In genomic region chr3:22937536-22937935, GRCh38 we compare ENCODE assay signal across 22 cellular contexts.
DNase-seq lines count a peak whose midpoint lies in the region; FAIRE-seq and TF ChIP-seq lines count a peak whose summit lies in the region.
"Had no signal": no experiment of that assay in that cellular context is flagged by ENCODE, and none has a peak within 500 bp of the region (broad histone marks: within the 10 kb centered on the region; RNA-seq: fewer than 3 reads in every experiment).

No MANE protein-coding gene starts in this region.

- H3K4me1 Mint-ChIP-seq in Caco-2 (ENCODE audit: low read depth, unreplicated experiment) (no peaks in the 10 kb centered on the region), immature natural killer cell (no peaks in the 10 kb centered on the region)

- H3K79me2 ChIP-seq in Loucy (ENCODE audit: insufficient read depth, low read length) (no peaks in the 10 kb centered on the region), osteoblast (ENCODE audit: insufficient read depth, low read length) (no peaks in the 10 kb centered on the region)

- no peak overlapping the region for H3K4me3 Mint-ChIP-seq in Caco-2 (ENCODE audit: unreplicated experiment)
- H3K4me3 Mint-ChIP-seq in immature natural killer cell: no peak overlapping the region
- H3K4me3 Mint-ChIP-seq: CD4-positive, alpha-beta T cell had no signal

- H2AFZ ChIP-seq in Loucy (ENCODE audit: low read length) (0 out of 2 replicates have a peak overlapping the region, but pooled peaks have one; percentile 19), osteoblast (ENCODE audit: low read length) (no peak overlapping the region)

- H3K27me3 Mint-ChIP-seq in Caco-2 (ENCODE audit: insufficient read depth, unreplicated experiment) (no peaks in the 10 kb centered on the region), immature natural killer cell (ENCODE audit: low read depth in 3 of 3) (no peaks in the 10 kb centered on the region)
- H3K27me3 Mint-ChIP-seq: CD4-positive, alpha-beta T cell had no signal

- peak; percentile 76 for FAIRE-seq in endometrium (lab: Jason Lieb, UNC)
- FAIRE-seq: G401.6 had no signal

- peak; percentile 19 for DNase-seq in hepatic stellate cell (ENCODE audit: low spot score)
- peak; percentile 56 for DNase-seq in osteoblast (ENCODE audit: insufficient read length, low spot score, missing footprints)
- no peak for DNase-seq in Caco-2
- no peak for DNase-seq in NCI-H2081 treated with DMSO at 0.1 percent for 48 hours (lab: John Stamatoyannopoulos, UW)
- DNase-seq in stimulated activated CD4-positive, alpha-beta T cell treated with anti-CD3 and anti-CD28 coated beads, Interleukin-15, amount 100 ng/mL, for 24 hours: no peak
- DNase-seq in immature natural killer cell: no peak
- DNase-seq: CD4-positive, alpha-beta T cell; DMS53; GOT3; NCI-H1105 treated with DMSO at 0.1 percent for 48 hours; NCI-H146; NCI-H1930; NCI-H446; NCI-H524 treated with DMSO at 0.1 percent for 48 hours; NCI-H774; PC-3; SK-N-SH had no signal

- no peaks in the 10 kb centered on the region for H4K20me1 ChIP-seq in Loucy (ENCODE audit: insufficient read depth, low read length, poor library complexity, severe bottlenecking)
- H4K20me1 ChIP-seq in osteoblast (ENCODE audit: insufficient read depth, low read length): no peaks in the 10 kb centered on the region
- H4K20me1 ChIP-seq: BLaER1 had no signal

- no peak overlapping the region for H3K9ac ChIP-seq in Loucy (ENCODE audit: low read depth, low read length, poor library complexity, severe bottlenecking)
- H3K9ac ChIP-seq: BLaER1, SK-N-SH had no signal

- CTCF ChIA-PET in Caco-2 (lab: Charles Lee): no interaction called here

- TF ChIP-seq CTCF in Loucy (conservative IDR thresholded peaks at IDR 0.05; ENCODE audit: low read length) (no peak), osteoblast (IDR thresholded peaks at IDR 0.05; ENCODE audit: extremely low read depth, low read depth, low read length) (no peak), Caco-2 (IDR thresholded peaks at IDR 0.05; ENCODE audit: insufficient read depth in 1 of 2, low read depth in 1 of 2, low read length in 1 of 2, severe bottlenecking in 1 of 2, unreplicated experiment in 1 of 2) (no peak)

- H3K36me3 Mint-ChIP-seq in Caco-2 (ENCODE audit: insufficient read depth, unreplicated experiment) (no peaks in the 10 kb centered on the region), immature natural killer cell (no peaks in the 10 kb centered on the region)

- H3K27ac Mint-ChIP-seq in Caco-2 (ENCODE audit: unreplicated experiment): no peak overlapping the region
- H3K27ac Mint-ChIP-seq in immature natural killer cell: no peak overlapping the region
- H3K27ac Mint-ChIP-seq: CD4-positive, alpha-beta T cell had no signal

- H3K9me3 Mint-ChIP-seq in Caco-2 (ENCODE audit: unreplicated experiment): no peaks in the 10 kb centered on the region
- H3K9me3 Mint-ChIP-seq in immature natural killer cell: peaks cover 0 to 8% (median 0%) of the 10 kb centered on the region in 6 donors
- H3K9me3 Mint-ChIP-seq: CD4-positive, alpha-beta T cell had no signal

- no peak overlapping the region for H3K27ac ChIP-seq in osteoblast (ENCODE audit: low read depth, low read length)
- H3K27ac ChIP-seq: BLaER1 had no signal

- H3K4me2 ChIP-seq in Loucy (ENCODE audit: low read depth, low read length, poor library complexity, severe bottlenecking) (no peak overlapping the region), osteoblast (ENCODE audit: insufficient read depth, low read length) (no peak overlapping the region)
- H3K4me2 ChIP-seq: BLaER1, SK-N-SH had no signal

- no peaks in the 10 kb centered on the region for H3K27me3 ChIP-seq in Loucy (ENCODE audit: insufficient read depth, low read length, poor library complexity, severe bottlenecking)
- no peaks in the 10 kb centered on the region for H3K27me3 ChIP-seq in osteoblast (ENCODE audit: insufficient read depth, low read length)
- no peaks in the 10 kb centered on the region for H3K27me3 ChIP-seq in Caco-2 (replicated peaks; ENCODE audit: control insufficient read depth, insufficient read depth, low read length)
- H3K27me3 ChIP-seq: BLaER1 had no signal

- no peaks in the 10 kb centered on the region for H3K36me3 ChIP-seq in Loucy (ENCODE audit: insufficient read depth, low read length)
- no peaks in the 10 kb centered on the region for H3K36me3 ChIP-seq in osteoblast (ENCODE audit: insufficient read depth, low read length)
- H3K36me3 ChIP-seq in Caco-2 (ENCODE audit: control insufficient read depth, insufficient read depth, low read length): no peaks in the 10 kb centered on the region
- H3K36me3 ChIP-seq: BLaER1, HAP-1 had no signal

- H3K9me3 ChIP-seq in Loucy (ENCODE audit: insufficient read depth, low read depth, low read length): no peaks in the 10 kb centered on the region
- H3K9me3 ChIP-seq in osteoblast (ENCODE audit: low read depth, low read length): no peaks in the 10 kb centered on the region
- no peaks in the 10 kb centered on the region for H3K9me3 ChIP-seq in Caco-2
- H3K9me3 ChIP-seq: BLaER1, HAP-1, SK-N-SH had no signal

- H3K9me2 ChIP-seq in Loucy (replicated peaks; ENCODE audit: low read depth, low read length): no peaks in the 10 kb centered on the region
- H3K9me2 ChIP-seq: SK-N-SH had no signal

- no TSS peak for BruUV-seq in Caco-2 (replicated peaks; lab: Mats Ljungman, UMichigan)

- intact Hi-C loops in Caco-2 (cut with micrococcal nuclease; ENCODE audit: unreplicated experiment): no loop called here

- H3F3A ChIP-seq in Loucy (ENCODE audit: low read depth): no peaks in the 10 kb centered on the region

- no peak overlapping the region for H3K4me3 ChIP-seq in Loucy (ENCODE audit: low read length, poor library complexity, severe bottlenecking)
- no peak overlapping the region for H3K4me3 ChIP-seq in osteoblast (ENCODE audit: insufficient read depth, low read length)
- H3K4me3 ChIP-seq in Caco-2 (ENCODE audit: low read depth, low read length): no peak overlapping the region
- H3K4me3 ChIP-seq: BLaER1, HAP-1 had no signal

- no peaks in the 10 kb centered on the region for H3K4me1 ChIP-seq in Loucy (ENCODE audit: insufficient read depth, low read length, poor library complexity, severe bottlenecking)
- no peaks in the 10 kb centered on the region for H3K4me1 ChIP-seq in osteoblast (ENCODE audit: insufficient read depth, low read length)
- no peaks in the 10 kb centered on the region for H3K4me1 ChIP-seq in Caco-2
- H3K4me1 ChIP-seq: BLaER1, HAP-1 had no signal

- POLR2A ChIA-PET in Caco-2 (lab: Charles Lee): no interaction called here

Comparison
In these comparisons a context has a peak if more than half of its experiments do, and no peak if none do; other contexts are left out.
1. DNase-seq: peak in hepatic stellate cell (single experiment) and osteoblast (single experiment); none in Caco-2 (0 of 2), NCI-H2081 treated with DMSO at 0.1 percent for 48 hours (single experiment), stimulated activated CD4-positive, alpha-beta T cell treated with anti-CD3 and anti-CD28 coated beads, Interleukin-15, amount 100 ng/mL, for 24 hours (single experiment) and immature natural killer cell (0 of 3).